In the genomic region with DNA sequence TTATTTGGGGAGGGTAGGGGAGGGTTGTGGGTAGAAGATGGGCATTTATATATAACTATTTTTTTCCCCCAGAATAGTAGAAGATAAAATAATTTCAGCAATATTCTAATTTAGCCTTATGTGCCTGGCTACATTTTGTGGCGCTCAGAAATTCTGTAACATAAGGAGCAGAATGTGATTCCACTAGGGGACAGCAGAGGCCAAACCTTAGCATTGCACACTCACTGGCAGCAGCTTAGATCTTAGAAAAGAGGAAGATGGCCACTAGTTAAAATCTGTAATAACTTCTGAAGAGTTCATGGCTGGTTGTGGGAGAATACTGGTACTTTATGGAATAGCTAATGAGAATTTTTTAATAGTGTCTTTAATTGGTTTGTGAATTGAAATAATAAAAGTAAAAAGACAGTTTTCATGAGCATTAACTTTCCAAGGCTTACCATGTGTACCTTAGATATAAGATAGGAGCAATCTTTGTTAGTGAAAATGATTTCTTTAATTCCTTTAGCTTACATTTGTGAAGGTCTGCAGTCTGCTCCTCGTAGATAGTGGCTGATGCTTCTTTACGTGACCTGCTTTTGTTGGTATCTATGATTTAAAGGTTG, we compare ENCODE assay signal across 8 cellular contexts. TPM values are rescaled to one million over a fixed set of nuclear protein-coding genes. Genes with fewer than 3 reads are reported as not detected.
DNase-seq lines count a peak whose midpoint lies in the region; ATAC-seq, FAIRE-seq and TF ChIP-seq lines count a peak whose summit lies in the region.

No MANE protein-coding gene starts in this region.

- no peak for TF ChIP-seq EP300 in GM12878 (IDR thresholded peaks at IDR 0.05; ENCODE audit: borderline replicate concordance in 1 of 2, control insufficient read depth in 1 of 2, low read depth in 2 of 2, low read length in 2 of 2)

- H3K36me3 ChIP-seq in GM23338 (ENCODE audit: insufficient read depth) (peaks cover 7% of the 10 kb centered on the region; the same call in 1 of the 2 replicates), Karpas-422 (ENCODE audit: insufficient read depth, low read length) (peaks cover 70% of the 10 kb centered on the region), GM12878 (ENCODE audit: control insufficient read depth in 2 of 2, insufficient read depth in 2 of 2, low read length in 1 of 2) (peaks cover 0 to 17% of the 10 kb centered on the region in 2 experiments; a peak in 3 of 4 replicates), iPS DF 6.9 (ENCODE audit: control insufficient read depth, insufficient read depth, low read length) (no peaks in the 10 kb centered on the region; the same call in 1 of the 2 replicates)

- H3K9me3 ChIP-seq in Karpas-422 (ENCODE audit: low read length) (no peaks in the 10 kb centered on the region), GM12878 (replicated peaks; ENCODE audit: control insufficient read depth, insufficient read depth, low read length) (no peaks in the 10 kb centered on the region), iPS DF 6.9 (ENCODE audit: control insufficient read depth, insufficient read depth, low read length) (no peaks in the 10 kb centered on the region)

- intact Hi-C loops in GM12878 (cut with micrococcal nuclease; ENCODE audit: unreplicated experiment): loop anchor here (1.0 to 10.0 kb wide), 5 partner anchors 173 to 1239 kb away; no protein-coding TSS in a partner anchor

- no peaks in the 10 kb centered on the region for H3K4me1 ChIP-seq in GM23338 (ENCODE audit: insufficient read depth)
- H3K4me1 ChIP-seq in Karpas-422 (ENCODE audit: low read length): peaks cover 6% of the 10 kb centered on the region
- 0 out of 2 replicates have a peak, but pooled peaks cover 3% of the 10 kb centered on the region for H3K4me1 ChIP-seq in GM12878 (ENCODE audit: control insufficient read depth, insufficient read depth, low read length)
- no peaks in the 10 kb centered on the region for H3K4me1 ChIP-seq in iPS DF 6.9 (ENCODE audit: control insufficient read depth, insufficient read depth, low read length)

- peak; percentile 83 to 91 for TF ChIP-seq CTCF in GM23338 (conservative IDR thresholded peaks at IDR 0.05; ENCODE audit: low read depth in 2 of 2)
- peak; percentile 89 to 98 (median 94) for TF ChIP-seq CTCF in GM12878 (IDR thresholded peaks at IDR 0.05 in 2 of 3, conservative IDR thresholded peaks at IDR 0.05 in 1 of 3; ENCODE audit: control insufficient read depth in 2 of 3, extremely low read depth in 1 of 3, insufficient read depth in 1 of 3, low read depth in 3 of 3, low read length in 3 of 3)

- H3K9ac ChIP-seq in Karpas-422 (ENCODE audit: low read length): no peak overlapping the region
- no peak overlapping the region for H3K9ac ChIP-seq in GM12878 (ENCODE audit: control insufficient read depth, insufficient read depth, low read length)

- CTCF ChIA-PET in GM12878 (lab: Yijun Ruan, JAX): interaction anchor here (0.6 to 4.7 kb wide), 48 partner anchors 8 to 1247 kb away, joined by 3 to 173 read pairs (median 4); a partner anchor contains a TSS

- TF ChIP-seq RAD21 in GM12878 (IDR thresholded peaks at IDR 0.05; ENCODE audit: insufficient read depth, low read depth, low read length): peak; percentile 100

- TF ChIP-seq POLR2A in GM12878 (IDR thresholded peaks at IDR 0.05; ENCODE audit: low read depth, low read length): no peak

- WGBS in GM12878 (ENCODE audit: insufficient coverage, insufficient replicate concordance, low lambda C conversion rate, missing lambda C conversion rate): 78% methylated on average over 3 of the region's 3 CpGs
- WGBS in iPS DF 6.9 (ENCODE audit: insufficient coverage, insufficient read length): no CpG with 5 or more reads among the region's 3 CpGs

- H2AFZ ChIP-seq in GM23338: no peak overlapping the region
- no peak overlapping the region for H2AFZ ChIP-seq in Karpas-422 (ENCODE audit: low read length)
- H2AFZ ChIP-seq in GM12878 (ENCODE audit: control insufficient read depth, low read depth, low read length): no peak overlapping the region

- peaks cover 7% of the 10 kb centered on the region for H3K4me1 Mint-ChIP-seq in activated T-cell treated with anti-CD3 and anti-CD28 coated beads, Interleukin-2, amount 50 U/mL, for 24 hours (ENCODE audit: low read depth)
- no peaks in the 10 kb centered on the region for H3K4me1 Mint-ChIP-seq in GM23338

- peaks cover 96% of the 10 kb centered on the region for H3K36me3 Mint-ChIP-seq in activated T-cell treated with anti-CD3 and anti-CD28 coated beads, Interleukin-2, amount 50 U/mL, for 24 hours (ENCODE audit: low read depth)
- peaks cover 20% of the 10 kb centered on the region; the same call in 2 of the 3 replicates for H3K36me3 Mint-ChIP-seq in GM23338 (ENCODE audit: low read depth)

- H3K9me3 Mint-ChIP-seq in activated T-cell treated with anti-CD3 and anti-CD28 coated beads, Interleukin-2, amount 50 U/mL, for 24 hours: no peaks in the 10 kb centered on the region
- no peaks in the 10 kb centered on the region for H3K9me3 Mint-ChIP-seq in GM23338

- no peaks in the 10 kb centered on the region for H3K27me3 Mint-ChIP-seq in activated T-cell treated with anti-CD3 and anti-CD28 coated beads, Interleukin-2, amount 50 U/mL, for 24 hours
- H3K27me3 Mint-ChIP-seq in GM23338 (ENCODE audit: insufficient read depth, low read depth, poor library complexity): peaks cover 2% of the 10 kb centered on the region

- H3F3A ChIP-seq in GM23338 (replicated peaks; ENCODE audit: low read depth): no peaks in the 10 kb centered on the region

- no peak overlapping the region for H3K27ac Mint-ChIP-seq in activated T-cell treated with anti-CD3 and anti-CD28 coated beads, Interleukin-2, amount 50 U/mL, for 24 hours
- no peak overlapping the region for H3K27ac Mint-ChIP-seq in GM23338

- DNase-seq in activated T-cell treated with anti-CD3 and anti-CD28 coated beads for 48 hours (ENCODE audit: low read depth): peak; percentile 6
- DNase-seq in activated T-cell treated with anti-CD3 and anti-CD28 coated beads, Interleukin-2, amount 50 U/mL, for 24 hours: no peak
- DNase-seq in GM23338 (ENCODE audit: low spot score): peak; percentile 77
- DNase-seq in Karpas-422: peak; percentile 97
- peak; percentile 43 for DNase-seq in RCC 7860 (ENCODE audit: low spot score)
- DNase-seq in GM12878 (ENCODE audit: low read depth, low spot score): peak; percentile 49
- DNase-seq in iPS DF 6.9 (ENCODE audit: low read depth, low spot score): peak; percentile 33
- peak; percentile 6 for DNase-seq in stimulated activated CD4-positive, alpha-beta T cell treated with anti-CD3 and anti-CD28 coated beads, Interleukin-12 subunit alpha, Interleukin-12 subunit beta, amount 100 ng/mL, for 4 hours

- H3K27ac ChIP-seq in GM23338 (ENCODE audit: low read depth) (no peak overlapping the region), Karpas-422 (ENCODE audit: low read length) (no peak overlapping the region), GM12878 (ENCODE audit: control insufficient read depth, insufficient read depth) (no peak overlapping the region), iPS DF 6.9 (ENCODE audit: low read length) (no peak overlapping the region)

- BruUV-seq in GM12878 (replicated peaks; lab: Mats Ljungman, UMichigan): no TSS peak

- H3K9me2 ChIP-seq in GM23338 (ENCODE audit: insufficient read depth) (no peaks in the 10 kb centered on the region), Karpas-422 (replicated peaks; ENCODE audit: insufficient read depth, low read length) (no peaks in the 10 kb centered on the region)

- POLR2A ChIA-PET in GM12878 (lab: Charles Lee): interaction anchor here (0.5 to 2.5 kb wide), 2 partner anchors 37 to 145 kb away, joined by 3 to 13 read pairs; no protein-coding TSS in a partner anchor

- FAIRE-seq in RCC 7860 (lab: Jason Lieb, UNC) (no peak), GM12878 (lab: Jason Lieb, UNC) (no peak)

- H3K4me3 ChIP-seq in GM23338 (no peak overlapping the region), Karpas-422 (ENCODE audit: low read length) (no peak overlapping the region), GM12878 (no peak overlapping the region), iPS DF 6.9 (ENCODE audit: low read length) (no peak overlapping the region)

- RAD21 ChIA-PET in GM12878 (lab: Charles Lee; ENCODE audit: unreplicated experiment): interaction anchor here (0.8 to 7.7 kb wide), 23 partner anchors 13 to 1241 kb away, joined by 3 to 161 read pairs (median 5); no protein-coding TSS in a partner anchor

- no peak overlapping the region for H3K4me3 Mint-ChIP-seq in activated T-cell treated with anti-CD3 and anti-CD28 coated beads, Interleukin-2, amount 50 U/mL, for 24 hours
- no peak overlapping the region for H3K4me3 Mint-ChIP-seq in GM23338

- peak; percentile 77 for ATAC-seq in GM23338
- peak; percentile 92 for ATAC-seq in GM12878

- H4K20me1 ChIP-seq in GM23338 (replicated peaks; ENCODE audit: insufficient read depth) (no peaks in the 10 kb centered on the region), Karpas-422 (ENCODE audit: insufficient read depth, low read depth, low read length) (no peaks in the 10 kb centered on the region), GM12878 (ENCODE audit: control insufficient read depth, insufficient read depth) (no peaks in the 10 kb centered on the region)

- H3K4me2 ChIP-seq in GM23338: no peak overlapping the region
- H3K4me2 ChIP-seq in Karpas-422 (ENCODE audit: low read depth, low read length, poor library complexity, severe bottlenecking): no peak overlapping the region
- no peak overlapping the region for H3K4me2 ChIP-seq in GM12878 (ENCODE audit: control insufficient read depth, insufficient read depth)

- H3K27me3 ChIP-seq in GM23338 (ENCODE audit: insufficient read depth) (no peaks in the 10 kb centered on the region), Karpas-422 (ENCODE audit: low read length) (no peaks in the 10 kb centered on the region), GM12878 (replicated peaks in 1 of 2; ENCODE audit: control insufficient read depth in 2 of 2, insufficient read depth in 2 of 2, low read length in 1 of 2) (no peaks in the 10 kb centered on the region), iPS DF 6.9 (ENCODE audit: control insufficient read depth, insufficient read depth, low read length) (no peaks in the 10 kb centered on the region)

- in situ Hi-C loops in GM12878 (cut with MboI): loop anchor here (5.0 kb wide), 1 partner anchor 174 kb away; no protein-coding TSS in a partner anchor

- no peaks in the 10 kb centered on the region for H3K79me2 ChIP-seq in GM23338 (replicated peaks; ENCODE audit: insufficient read depth)
- H3K79me2 ChIP-seq in Karpas-422 (ENCODE audit: low read length): peaks cover 55% of the 10 kb centered on the region
- H3K79me2 ChIP-seq in GM12878 (ENCODE audit: control insufficient read depth, insufficient read depth, low read length): no peaks in the 10 kb centered on the region

- SMC1A ChIA-PET in GM12878 (lab: Charles Lee; ENCODE audit: uncharacterized antibody, unreplicated experiment): interaction anchor here (0.7 to 5.5 kb wide), 42 partner anchors 8 to 1242 kb away, joined by 3 to 136 read pairs (median 5); no protein-coding TSS in a partner anchor

RNA-seq across cellular contexts. Expression of a gene that starts 33.1 kb away (rescaled TPM):
- 32.4 and 35.1 TPM in 2 replicates for total RNA-seq in GM23338 (2014; rRNA removed; shearing (Covaris generic))
- polyA plus RNA-seq in GM23338 (2016; fragmentation: Nextera tagmentation; extraction: Ambion mirVana): 33.5 and 37.8 TPM in 2 replicates
- total RNA-seq in Karpas-422 (2014; rRNA removed; shearing (Covaris generic); ENCODE audit: low replicate concordance): 103 and 121 TPM in 2 replicates
- 80.9 and 85.9 TPM in 2 replicates for total RNA-seq in GM12878 (2013; cell fraction: nucleolus; rRNA removed)
- total RNA-seq in GM12878 (2014; rRNA removed): 32.3 and 36.3 TPM in 2 replicates
- 51.2 and 53.0 TPM in 2 replicates for total RNA-seq in GM12878 (2014; rRNA removed; fragmentation: Illumina TruSeq; extraction: Trizol)
- 46.1 and 46.9 TPM in 2 replicates for total RNA-seq in GM12878 (2021)
- polyA plus RNA-seq in GM12878 (2011; ENCODE audit: low read depth): 32.7 TPM
- polyA plus RNA-seq in GM12878 (2011; rRNA removed): 43.4 and 45.9 TPM in 2 replicates
- 32.9 and 51.6 TPM in 2 replicates for polyA plus RNA-seq in GM12878 (2011; cell fraction: cytosol; rRNA removed)
- 24.4 and 28.7 TPM in 2 replicates for polyA plus RNA-seq in GM12878 (2011; cell fraction: nucleus; rRNA removed)
- polyA plus RNA-seq in GM12878 (2012): 18.5 and 20.8 TPM in 2 replicates
- polyA plus RNA-seq in GM12878 (2014; fragmentation: Illumina TruSeq; extraction: Trizol): 51.5 and 57.6 TPM in 2 replicates
- 10 to 100 TPM; 20.9 to 31.5 TPM for polyA plus RNA-seq in GM12878 (2014; fragmentation: Nextera tagmentation; extraction: Ambion mirVana)
- 28.6 and 28.7 TPM in 2 replicates for polyA plus RNA-seq in GM12878 (2014; rRNA removed)
- 10 to 100 TPM; 30.5 to 30.7 TPM for polyA plus RNA-seq in GM12878 (2016; fragmentation: Nextera tagmentation; extraction: Ambion mirVana)
- 61.3 and 71.0 TPM in 2 replicates for polyA minus RNA-seq in GM12878 (2011; rRNA and poly(A)+ RNA removed)
- polyA minus RNA-seq in GM12878 (2011; cell fraction: cytosol; rRNA and poly(A)+ RNA removed): 11.8 and 27.7 TPM in 2 replicates
- 34.7 and 65.6 TPM in 2 replicates for polyA minus RNA-seq in GM12878 (2011; cell fraction: nucleus; rRNA and poly(A)+ RNA removed)
